ENCODE assay signal across 2 cellular contexts in genomic region chr19:33192010-33192409, GRCh38.
TF ChIP-seq lines count a peak whose summit lies in the region.

No MANE protein-coding gene starts in this region.

TF ChIP-seq in SK-N-SH, 30 proteins besides CTCF, POLR2A, EP300 and RAD21 (continued from another document):
- TF ChIP-seq EZH2phosphoT487 (IDR thresholded peaks at IDR 0.05; ENCODE audit: borderline replicate concordance, low read depth) (no peak), RCOR1 (IDR thresholded peaks at IDR 0.05; ENCODE audit: low read length) (no peak), MAX (IDR thresholded peaks at IDR 0.05; ENCODE audit: low read depth) (no peak), RFX5 (IDR thresholded peaks at IDR 0.05; ENCODE audit: low read length) (no peak), TAF1 (IDR thresholded peaks at IDR 0.05; ENCODE audit: borderline replicate concordance, low read depth, low read length) (no peak)

TF ChIP-seq in SK-N-SH treated with all-trans-retinoic acid at 6 μM for 48 hours, 23 proteins besides CTCF, POLR2A, EP300 and RAD21 (continued from another document):
- TF ChIP-seq TSHZ2 (CRISPR knock-in tag; IDR thresholded peaks at IDR 0.05) (no peak), ZNF8 (CRISPR knock-in tag; IDR thresholded peaks at IDR 0.05) (no peak), OSR1 (CRISPR knock-in tag; IDR thresholded peaks at IDR 0.05) (no peak), PPARA (CRISPR knock-in tag; IDR thresholded peaks at IDR 0.05; ENCODE audit: borderline replicate concordance) (no peak), ARNTL (CRISPR knock-in tag; IDR thresholded peaks at IDR 0.05; ENCODE audit: borderline replicate concordance, low read depth) (no peak)
